Comparison of ENCODE assay signal across 9 cellular contexts in the genomic region with DNA sequence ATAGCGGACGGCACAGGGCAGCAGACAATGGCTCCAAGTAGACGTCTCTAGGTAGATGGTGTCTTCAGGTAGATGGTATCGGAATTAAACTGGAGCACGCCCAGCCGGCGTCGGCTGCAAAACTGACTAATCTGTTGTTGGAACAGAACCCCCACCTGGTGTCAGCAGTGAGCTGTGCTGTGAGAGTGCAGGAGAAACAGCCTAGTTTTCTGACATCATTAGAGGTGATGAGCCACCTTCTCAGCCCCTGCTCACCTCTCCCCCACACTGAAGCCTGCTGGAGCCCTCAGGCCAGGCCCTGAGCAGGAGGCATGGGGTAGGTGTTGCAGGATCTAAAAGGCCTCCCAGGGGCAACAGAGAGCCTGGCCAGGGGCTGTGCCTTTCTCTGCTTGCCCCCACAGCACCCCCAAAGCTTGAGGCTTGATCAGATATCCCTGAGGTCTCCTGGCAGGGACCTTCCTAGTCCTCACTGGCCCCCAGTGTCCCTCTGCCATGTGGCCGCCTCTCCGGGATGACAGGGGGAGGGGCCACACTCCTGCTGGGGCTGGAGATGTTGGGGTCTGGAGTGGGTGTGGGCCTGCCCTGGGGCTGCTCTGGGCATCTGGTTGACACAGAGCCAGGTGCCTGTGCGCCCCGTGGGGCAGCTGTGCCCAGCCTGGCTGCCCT. TPM values are rescaled to one million over a fixed set of nuclear protein-coding genes. Genes with fewer than 3 reads are reported as not detected.
DNase-seq lines count a peak whose midpoint lies in the region; ATAC-seq, FAIRE-seq and TF ChIP-seq lines count a peak whose summit lies in the region.
"Had no signal": no experiment of that assay in that cellular context is flagged by ENCODE, and none has a peak within 500 bp of the region (broad histone marks: within the 10 kb centered on the region; RNA-seq: fewer than 3 reads in every experiment).

No MANE protein-coding gene starts in this region.

- peak; percentile 98 for ATAC-seq in activated B cell treated with CpG ODN at 0.5 μM for 24 hours (ENCODE audit: low read depth)
- no peak for ATAC-seq in HG03175 (IDR thresholded peaks at IDR 0.05; ENCODE audit: unreplicated experiment)
- no peak for ATAC-seq in HG02623 (IDR thresholded peaks at IDR 0.05; ENCODE audit: unreplicated experiment)

- DNase-seq in DMS53 treated with DMSO at 0.1 percent for 48 hours (lab: John Stamatoyannopoulos, UW; ENCODE audit: unreplicated experiment) (peak; percentile 35), KG1 (lab: John Stamatoyannopoulos, UW) (peak; percentile 16), activated B cell treated with CpG ODN at 0.5 μM for 24 hours (no peak), cerebellum (ENCODE audit: low spot score) (peak; percentile 78), nephron progenitor cell (peak; percentile 37), urothelium cell line (ENCODE audit: low spot score) (peak; percentile 58)

- H3K4me1 Mint-ChIP-seq in activated B cell treated with CpG ODN at 0.5 μM for 24 hours (peaks cover 5% of the 10 kb centered on the region), nephron progenitor cell (peaks cover 25% of the 10 kb centered on the region)

- intact Hi-C loops in activated B cell treated with CpG ODN at 0.5 μM for 24 hours (cut with micrococcal nuclease): loop anchor here (1.0 to 2.0 kb wide), 5 partner anchors 43 to 393 kb away; no protein-coding TSS in a partner anchor

- H3K36me3 Mint-ChIP-seq in activated B cell treated with CpG ODN at 0.5 μM for 24 hours (ENCODE audit: low read depth) (no peaks in the 10 kb centered on the region), nephron progenitor cell (ENCODE audit: low read depth) (no peaks in the 10 kb centered on the region)

- no peak for TF ChIP-seq CTCF in activated B cell treated with CpG ODN at 0.5 μM for 24 hours (IDR thresholded peaks at IDR 0.05)
- peak; percentile 30 for TF ChIP-seq CTCF in nephron progenitor cell (IDR thresholded peaks at IDR 0.05)

- H3K9me3 Mint-ChIP-seq in activated B cell treated with CpG ODN at 0.5 μM for 24 hours: no peaks in the 10 kb centered on the region
- H3K9me3 Mint-ChIP-seq in nephron progenitor cell: no peaks in the 10 kb centered on the region

- CTCF ChIA-PET in activated B cell treated with CpG ODN at 0.5 μM for 24 hours (lab: Charles Lee): interaction anchor here (0.9 to 2.5 kb wide), 3 partner anchors 44 to 61 kb away, joined by 3 to 18 read pairs (median 6); a partner anchor contains a TSS

- FAIRE-seq in urothelium cell line (lab: Jason Lieb, UNC): no peak

- POLR2A ChIA-PET in activated B cell treated with CpG ODN at 0.5 μM for 24 hours (lab: Charles Lee): no interaction called here

- H3K27ac Mint-ChIP-seq in activated B cell treated with CpG ODN at 0.5 μM for 24 hours (no peak overlapping the region), nephron progenitor cell (no peak overlapping the region)

- H3K4me3 Mint-ChIP-seq in activated B cell treated with CpG ODN at 0.5 μM for 24 hours (no peak overlapping the region), nephron progenitor cell (no peak overlapping the region)

- H3K27me3 Mint-ChIP-seq in activated B cell treated with CpG ODN at 0.5 μM for 24 hours (peaks cover 2% of the 10 kb centered on the region), nephron progenitor cell (ENCODE audit: low read depth, poor library complexity) (peaks cover 15% of the 10 kb centered on the region)

RNA-seq across cellular contexts. Expression of a gene that starts 6.9 kb away (rescaled TPM):
- total RNA-seq in activated B cell treated with CpG ODN at 0.5 μM for 24 hours (25.4 and 28.9 TPM in 2 replicates), cerebellum (6.7 TPM)

RNA-seq across cellular contexts. Expression of a gene that starts 27.0 kb away (rescaled TPM):
- total RNA-seq in activated B cell treated with CpG ODN at 0.5 μM for 24 hours: 0.78 and 1.3 TPM in 2 replicates
- total RNA-seq in cerebellum: 0.73 TPM

RNA-seq across cellular contexts. Expression of a gene that starts 33.4 kb away (rescaled TPM):
- 0.16 TPM in 1 of 2 replicates, not detected in the other for total RNA-seq in activated B cell treated with CpG ODN at 0.5 μM for 24 hours
- not detected for total RNA-seq in cerebellum
- total RNA-seq: tibial nerve had no signal

RNA-seq across cellular contexts. Expression of a gene that starts 43.8 kb away (rescaled TPM):
- 0.49 and 0.69 TPM in 2 replicates for total RNA-seq in activated B cell treated with CpG ODN at 0.5 μM for 24 hours
- not detected for total RNA-seq in cerebellum

RNA-seq across cellular contexts. Expression of a gene that starts 46.0 kb away (rescaled TPM):
- total RNA-seq in activated B cell treated with CpG ODN at 0.5 μM for 24 hours (16.9 and 17.4 TPM in 2 replicates), cerebellum (7.3 TPM)
